Comparison of ENCODE assay signal across 1 cellular context in genomic region chr9:80503692-80504400, GRCh38.
TF ChIP-seq lines count a peak whose summit lies in the region.

No MANE protein-coding gene starts in this region.

TF ChIP-seq in IMR-90, 13 proteins besides CTCF, POLR2A, EP300 and RAD21:
- TF ChIP-seq USF2 (IDR thresholded peaks at IDR 0.05; ENCODE audit: low read depth, low read length) (no peak), MXI1 (IDR thresholded peaks at IDR 0.05; ENCODE audit: borderline replicate concordance, low read depth, low read length) (no peak), RFX5 (IDR thresholded peaks at IDR 0.05; ENCODE audit: low read depth, low read length) (no peak), CEBPB (IDR thresholded peaks at IDR 0.05; ENCODE audit: low read depth, low read length) (no peak), NFE2L2 (IDR thresholded peaks at IDR 0.05; ENCODE audit: low read depth, low read length) (no peak), FOS (IDR thresholded peaks at IDR 0.05; ENCODE audit: low read depth, low read length) (no peak), RCOR1 (IDR thresholded peaks at IDR 0.05; ENCODE audit: insufficient replicate concordance, low read length) (no peak)
